8 cellular contexts compared by ENCODE assay signal in genomic region chr17:17457680-17458079, GRCh38. TPM values are rescaled to one million over a fixed set of nuclear protein-coding genes. Genes with fewer than 3 reads are reported as not detected.
"Had no signal": no experiment of that assay in that cellular context is flagged by ENCODE, and none has a peak within 500 bp of the region (broad histone marks: within the 10 kb centered on the region; RNA-seq: fewer than 3 reads in every experiment).

No MANE protein-coding gene starts in this region.

- H3K4me3 ChIP-seq: GM23338, K562 had no signal

- FAIRE-seq: H1, H54, HTR-8/SVneo, K562 had no signal

- DNase-seq: H9, HCEC 1CT, IMR-90 had no signal

- H3K27ac Mint-ChIP-seq: GM23338, H9 had no signal

- H3K4me3 Mint-ChIP-seq: GM23338, H9 had no signal

- H3K4me1 Mint-ChIP-seq: GM23338, H9 had no signal

RNA-seq across cellular contexts. Expression of gene RASD1, which starts 38.5 kb away (rescaled TPM):
- polyA plus RNA-seq: K562 had no signal
